ENCODE assay signal across 2 cellular contexts in the genomic region with DNA sequence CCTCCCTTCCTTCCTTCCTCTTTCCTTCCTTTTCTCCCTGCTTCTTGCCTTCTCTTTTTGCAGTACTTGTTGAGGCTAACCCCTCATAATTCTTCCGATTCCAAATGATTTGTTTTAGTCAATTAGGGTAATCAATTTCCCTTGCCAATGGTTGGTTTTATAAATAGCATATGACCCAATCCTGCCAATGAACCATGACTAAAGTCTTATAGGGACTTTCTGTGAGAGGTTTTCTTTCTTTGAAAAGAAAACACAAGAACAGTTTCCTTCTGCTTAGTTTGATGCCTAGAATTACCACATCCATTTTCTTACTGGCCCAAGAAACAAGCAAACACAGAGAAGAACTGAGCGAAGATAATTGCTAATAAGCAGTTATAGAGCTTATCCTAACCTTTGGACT.
A peak's percentile ranks its signal among the peaks of the same experiment; 100 is the strongest.
TF ChIP-seq lines count a peak whose summit lies in the region.

No MANE protein-coding gene starts in this region.

TF ChIP-seq in GM12878, 131 proteins besides CTCF, POLR2A, EP300 and RAD21:
- TF ChIP-seq, protein P1, sequence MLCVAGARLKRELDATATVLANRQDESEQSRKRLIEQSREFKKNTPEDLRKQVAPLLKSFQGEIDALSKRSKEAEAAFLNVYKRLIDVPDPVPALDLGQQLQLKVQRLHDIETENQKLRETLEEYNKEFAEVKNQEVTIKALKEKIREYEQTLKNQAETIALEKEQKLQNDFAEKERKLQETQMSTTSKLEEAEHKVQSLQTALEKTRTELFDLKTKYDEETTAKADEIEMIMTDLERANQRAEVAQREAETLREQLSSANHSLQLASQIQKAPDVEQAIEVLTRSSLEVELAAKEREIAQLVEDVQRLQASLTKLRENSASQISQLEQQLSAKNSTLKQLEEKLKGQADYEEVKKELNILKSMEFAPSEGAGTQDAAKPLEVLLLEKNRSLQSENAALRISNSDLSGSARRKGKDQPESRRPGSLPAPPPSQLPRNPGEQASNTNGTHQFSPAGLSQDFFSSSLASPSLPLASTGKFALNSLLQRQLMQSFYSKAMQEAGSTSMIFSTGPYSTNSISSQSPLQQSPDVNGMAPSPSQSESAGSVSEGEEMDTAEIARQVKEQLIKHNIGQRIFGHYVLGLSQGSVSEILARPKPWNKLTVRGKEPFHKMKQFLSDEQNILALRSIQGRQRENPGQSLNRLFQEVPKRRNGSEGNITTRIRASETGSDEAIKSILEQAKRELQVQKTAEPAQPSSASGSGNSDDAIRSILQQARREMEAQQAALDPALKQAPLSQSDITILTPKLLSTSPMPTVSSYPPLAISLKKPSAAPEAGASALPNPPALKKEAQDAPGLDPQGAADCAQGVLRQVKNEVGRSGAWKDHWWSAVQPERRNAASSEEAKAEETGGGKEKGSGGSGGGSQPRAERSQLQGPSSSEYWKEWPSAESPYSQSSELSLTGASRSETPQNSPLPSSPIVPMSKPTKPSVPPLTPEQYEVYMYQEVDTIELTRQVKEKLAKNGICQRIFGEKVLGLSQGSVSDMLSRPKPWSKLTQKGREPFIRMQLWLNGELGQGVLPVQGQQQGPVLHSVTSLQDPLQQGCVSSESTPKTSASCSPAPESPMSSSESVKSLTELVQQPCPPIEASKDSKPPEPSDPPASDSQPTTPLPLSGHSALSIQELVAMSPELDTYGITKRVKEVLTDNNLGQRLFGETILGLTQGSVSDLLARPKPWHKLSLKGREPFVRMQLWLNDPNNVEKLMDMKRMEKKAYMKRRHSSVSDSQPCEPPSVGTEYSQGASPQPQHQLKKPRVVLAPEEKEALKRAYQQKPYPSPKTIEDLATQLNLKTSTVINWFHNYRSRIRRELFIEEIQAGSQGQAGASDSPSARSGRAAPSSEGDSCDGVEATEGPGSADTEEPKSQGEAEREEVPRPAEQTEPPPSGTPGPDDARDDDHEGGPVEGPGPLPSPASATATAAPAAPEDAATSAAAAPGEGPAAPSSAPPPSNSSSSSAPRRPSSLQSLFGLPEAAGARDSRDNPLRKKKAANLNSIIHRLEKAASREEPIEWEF (IDR thresholded peaks at IDR 0.05; ENCODE audit: insufficient replicate concordance, low read depth, low read length), result peak; percentile 71
- TF ChIP-seq IKZF2 (IDR thresholded peaks at IDR 0.05) (peak in 1 of 2 experiments; percentile 44; a peak in 1 of 4 replicates), ATF7 (IDR thresholded peaks at IDR 0.05; ENCODE audit: low read depth) (peak; percentile 64), BACH1 (IDR thresholded peaks at IDR 0.05; ENCODE audit: borderline replicate concordance) (no peak), MEF2A (IDR thresholded peaks at IDR 0.05; ENCODE audit: insufficient read depth, low read depth, low read length) (0 out of 2 replicates have a peak, but pooled peaks have one; percentile 25), NR2F1 (conservative IDR thresholded peaks at IDR 0.05) (0 out of 2 replicates have a peak, but pooled peaks have one; percentile 21), NR2C1 (IDR thresholded peaks at IDR 0.05) (no peak), PAX5 (IDR thresholded peaks at IDR 0.05; ENCODE audit: borderline replicate concordance, low read depth, low read length) (0 out of 2 replicates have a peak, but pooled peaks have one; percentile 15), CBFB (IDR thresholded peaks at IDR 0.05; ENCODE audit: low read depth) (no peak), MTA2 (IDR thresholded peaks at IDR 0.05; ENCODE audit: low read depth) (peak; percentile 56)

TF ChIP-seq in GM23338, 12 proteins besides CTCF, POLR2A, EP300 and RAD21 (continued from another document):
- TF ChIP-seq, protein P2, sequence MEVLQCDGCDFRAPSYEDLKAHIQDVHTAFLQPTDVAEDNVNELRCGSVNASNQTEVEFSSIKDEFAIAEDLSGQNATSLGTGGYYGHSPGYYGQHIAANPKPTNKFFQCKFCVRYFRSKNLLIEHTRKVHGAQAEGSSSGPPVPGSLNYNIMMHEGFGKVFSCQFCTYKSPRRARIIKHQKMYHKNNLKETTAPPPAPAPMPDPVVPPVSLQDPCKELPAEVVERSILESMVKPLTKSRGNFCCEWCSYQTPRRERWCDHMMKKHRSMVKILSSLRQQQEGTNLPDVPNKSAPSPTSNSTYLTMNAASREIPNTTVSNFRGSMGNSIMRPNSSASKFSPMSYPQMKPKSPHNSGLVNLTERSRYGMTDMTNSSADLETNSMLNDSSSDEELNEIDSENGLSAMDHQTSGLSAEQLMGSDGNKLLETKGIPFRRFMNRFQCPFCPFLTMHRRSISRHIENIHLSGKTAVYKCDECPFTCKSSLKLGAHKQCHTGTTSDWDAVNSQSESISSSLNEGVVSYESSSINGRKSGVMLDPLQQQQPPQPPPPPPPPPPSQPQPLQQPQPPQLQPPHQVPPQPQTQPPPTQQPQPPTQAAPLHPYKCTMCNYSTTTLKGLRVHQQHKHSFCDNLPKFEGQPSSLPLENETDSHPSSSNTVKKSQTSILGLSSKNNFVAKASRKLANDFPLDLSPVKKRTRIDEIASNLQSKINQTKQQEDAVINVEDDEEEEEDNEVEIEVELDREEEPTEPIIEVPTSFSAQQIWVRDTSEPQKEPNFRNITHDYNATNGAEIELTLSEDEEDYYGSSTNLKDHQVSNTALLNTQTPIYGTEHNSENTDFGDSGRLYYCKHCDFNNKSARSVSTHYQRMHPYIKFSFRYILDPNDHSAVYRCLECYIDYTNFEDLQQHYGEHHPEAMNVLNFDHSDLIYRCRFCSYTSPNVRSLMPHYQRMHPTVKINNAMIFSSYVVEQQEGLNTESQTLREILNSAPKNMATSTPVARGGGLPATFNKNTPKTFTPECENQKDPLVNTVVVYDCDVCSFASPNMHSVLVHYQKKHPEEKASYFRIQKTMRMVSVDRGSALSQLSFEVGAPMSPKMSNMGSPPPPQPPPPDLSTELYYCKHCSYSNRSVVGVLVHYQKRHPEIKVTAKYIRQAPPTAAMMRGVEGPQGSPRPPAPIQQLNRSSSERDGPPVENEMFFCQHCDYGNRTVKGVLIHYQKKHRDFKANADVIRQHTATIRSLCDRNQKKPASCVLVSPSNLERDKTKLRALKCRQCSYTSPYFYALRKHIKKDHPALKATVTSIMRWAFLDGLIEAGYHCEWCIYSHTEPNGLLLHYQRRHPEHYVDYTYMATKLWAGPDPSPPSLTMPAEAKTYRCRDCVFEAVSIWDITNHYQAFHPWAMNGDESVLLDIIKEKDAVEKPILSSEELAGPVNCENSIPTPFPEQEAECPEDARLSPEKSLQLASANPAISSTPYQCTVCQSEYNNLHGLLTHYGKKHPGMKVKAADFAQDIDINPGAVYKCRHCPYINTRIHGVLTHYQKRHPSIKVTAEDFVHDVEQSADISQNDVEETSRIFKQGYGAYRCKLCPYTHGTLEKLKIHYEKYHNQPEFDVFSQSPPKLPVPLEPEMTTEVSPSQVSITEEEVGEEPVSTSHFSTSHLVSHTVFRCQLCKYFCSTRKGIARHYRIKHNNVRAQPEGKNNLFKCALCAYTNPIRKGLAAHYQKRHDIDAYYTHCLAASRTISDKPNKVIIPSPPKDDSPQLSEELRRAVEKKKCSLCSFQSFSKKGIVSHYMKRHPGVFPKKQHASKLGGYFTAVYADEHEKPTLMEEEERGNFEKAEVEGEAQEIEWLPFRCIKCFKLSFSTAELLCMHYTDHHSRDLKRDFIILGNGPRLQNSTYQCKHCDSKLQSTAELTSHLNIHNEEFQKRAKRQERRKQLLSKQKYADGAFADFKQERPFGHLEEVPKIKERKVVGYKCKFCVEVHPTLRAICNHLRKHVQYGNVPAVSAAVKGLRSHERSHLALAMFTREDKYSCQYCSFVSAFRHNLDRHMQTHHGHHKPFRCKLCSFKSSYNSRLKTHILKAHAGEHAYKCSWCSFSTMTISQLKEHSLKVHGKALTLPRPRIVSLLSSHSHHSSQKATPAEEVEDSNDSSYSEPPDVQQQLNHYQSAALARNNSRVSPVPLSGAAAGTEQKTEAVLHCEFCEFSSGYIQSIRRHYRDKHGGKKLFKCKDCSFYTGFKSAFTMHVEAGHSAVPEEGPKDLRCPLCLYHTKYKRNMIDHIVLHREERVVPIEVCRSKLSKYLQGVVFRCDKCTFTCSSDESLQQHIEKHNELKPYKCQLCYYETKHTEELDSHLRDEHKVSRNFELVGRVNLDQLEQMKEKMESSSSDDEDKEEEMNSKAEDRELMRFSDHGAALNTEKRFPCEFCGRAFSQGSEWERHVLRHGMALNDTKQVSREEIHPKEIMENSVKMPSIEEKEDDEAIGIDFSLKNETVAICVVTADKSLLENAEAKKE (CRISPR knock-in tag; IDR thresholded peaks at IDR 0.05), result no peak
- TF ChIP-seq POLR2AphosphoS5 (IDR thresholded peaks at IDR 0.05; ENCODE audit: low read depth) (no peak), STAT1 (IDR thresholded peaks at IDR 0.05; ENCODE audit: unreplicated experiment) (no peak)
- TF ChIP-seq, protein P3, sequence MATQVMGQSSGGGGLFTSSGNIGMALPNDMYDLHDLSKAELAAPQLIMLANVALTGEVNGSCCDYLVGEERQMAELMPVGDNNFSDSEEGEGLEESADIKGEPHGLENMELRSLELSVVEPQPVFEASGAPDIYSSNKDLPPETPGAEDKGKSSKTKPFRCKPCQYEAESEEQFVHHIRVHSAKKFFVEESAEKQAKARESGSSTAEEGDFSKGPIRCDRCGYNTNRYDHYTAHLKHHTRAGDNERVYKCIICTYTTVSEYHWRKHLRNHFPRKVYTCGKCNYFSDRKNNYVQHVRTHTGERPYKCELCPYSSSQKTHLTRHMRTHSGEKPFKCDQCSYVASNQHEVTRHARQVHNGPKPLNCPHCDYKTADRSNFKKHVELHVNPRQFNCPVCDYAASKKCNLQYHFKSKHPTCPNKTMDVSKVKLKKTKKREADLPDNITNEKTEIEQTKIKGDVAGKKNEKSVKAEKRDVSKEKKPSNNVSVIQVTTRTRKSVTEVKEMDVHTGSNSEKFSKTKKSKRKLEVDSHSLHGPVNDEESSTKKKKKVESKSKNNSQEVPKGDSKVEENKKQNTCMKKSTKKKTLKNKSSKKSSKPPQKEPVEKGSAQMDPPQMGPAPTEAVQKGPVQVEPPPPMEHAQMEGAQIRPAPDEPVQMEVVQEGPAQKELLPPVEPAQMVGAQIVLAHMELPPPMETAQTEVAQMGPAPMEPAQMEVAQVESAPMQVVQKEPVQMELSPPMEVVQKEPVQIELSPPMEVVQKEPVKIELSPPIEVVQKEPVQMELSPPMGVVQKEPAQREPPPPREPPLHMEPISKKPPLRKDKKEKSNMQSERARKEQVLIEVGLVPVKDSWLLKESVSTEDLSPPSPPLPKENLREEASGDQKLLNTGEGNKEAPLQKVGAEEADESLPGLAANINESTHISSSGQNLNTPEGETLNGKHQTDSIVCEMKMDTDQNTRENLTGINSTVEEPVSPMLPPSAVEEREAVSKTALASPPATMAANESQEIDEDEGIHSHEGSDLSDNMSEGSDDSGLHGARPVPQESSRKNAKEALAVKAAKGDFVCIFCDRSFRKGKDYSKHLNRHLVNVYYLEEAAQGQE (IDR thresholded peaks at IDR 0.05; ENCODE audit: unreplicated experiment), result no peak
